20 cellular contexts compared by ENCODE assay signal in the genomic region with DNA sequence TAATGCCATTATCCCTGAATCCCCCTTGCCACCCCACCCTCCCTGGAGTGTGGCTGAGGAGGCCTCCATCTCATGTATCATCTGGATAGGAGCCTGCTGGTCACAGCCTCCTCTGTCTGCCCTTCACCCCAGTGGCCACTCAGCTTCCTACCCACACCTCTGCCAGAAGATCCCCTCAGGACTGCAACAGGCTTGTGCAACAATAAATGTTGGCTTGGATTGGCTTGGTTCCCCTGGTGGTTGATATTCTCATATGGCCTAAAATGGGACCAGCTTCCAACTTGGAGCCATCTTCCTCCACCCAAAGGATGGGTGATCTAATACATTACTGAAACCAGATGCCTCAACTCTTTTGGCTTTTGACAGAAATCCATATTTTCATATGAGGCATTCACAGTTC. TPM values are rescaled to one million over a fixed set of nuclear protein-coding genes. Genes with fewer than 3 reads are reported as not detected.
"Had no signal": no experiment of that assay in that cellular context is flagged by ENCODE, and none has a peak within 500 bp of the region (broad histone marks: within the 10 kb centered on the region; RNA-seq: fewer than 3 reads in every experiment).

No MANE protein-coding gene starts in this region.

- H3K36me3 Mint-ChIP-seq: memory B cell had no signal

- H3K27ac ChIP-seq: sigmoid colon, upper lobe of right lung had no signal

- H3K36me3 ChIP-seq: sigmoid colon, upper lobe of right lung had no signal

- H3K4me1 ChIP-seq: sigmoid colon had no signal

- H3K9me3 Mint-ChIP-seq: activated T-cell treated with anti-CD3 and anti-CD28 coated beads, Interleukin-2, amount 50 U/mL, for 4 hours; activated T-helper 2 cell treated with anti-CD3 and anti-CD28 coated beads, Interferon-gamma antibody, Interleukin-2, Interleukin-4, amounts not matched to agents 10 μg/mL and 5 μg/mL and 100 μg/mL, durations not matched to agents 14 hours and 24 hours and 36 hours; memory B cell; neural crest cell had no signal

- H3K4me3 Mint-ChIP-seq: activated T-cell treated with anti-CD3 and anti-CD28 coated beads, Interleukin-2, amount 50 U/mL, for 4 hours; memory B cell; neural crest cell had no signal

- H3K4me1 Mint-ChIP-seq: neural crest cell had no signal

- H3K27ac Mint-ChIP-seq: activated T-helper 2 cell treated with anti-CD3 and anti-CD28 coated beads, Interferon-gamma antibody, Interleukin-2, Interleukin-4, amounts not matched to agents 10 μg/mL and 5 μg/mL and 100 μg/mL, durations not matched to agents 14 hours and 24 hours and 36 hours; memory B cell had no signal

- H3K27me3 ChIP-seq: sigmoid colon, upper lobe of right lung had no signal

- ATAC-seq: activated T-cell treated with anti-CD3 and anti-CD28 coated beads, Interleukin-2, amount 50 U/mL, for 4 hours; left colon; upper lobe of right lung had no signal

- H3K9me3 ChIP-seq: sigmoid colon, SK-N-SH, upper lobe of right lung had no signal

- H3K4me3 ChIP-seq: sigmoid colon, smooth muscle cell, upper lobe of right lung had no signal

- DNase-seq: activated CD4-positive, alpha-beta T cell treated with anti-CD3 and anti-CD28 coated beads for 4 hours; activated CD4-positive, alpha-beta T cell treated with anti-CD3 and anti-CD28 coated beads, Interleukin-2, amount 50 U/mL, for 48 hours; activated CD4-positive, CD25-positive, alpha-beta regulatory T cell; activated CD8-positive, alpha-beta memory T cell treated with anti-CD3 and anti-CD28 coated beads, Interleukin-2, amount 50 U/mL, for 48 hours; activated naive CD4-positive, alpha-beta T cell; activated T-cell treated with anti-CD3 and anti-CD28 coated beads, Interleukin-2, amount 50 U/mL, for 4 hours; foreskin fibroblast; left colon; occipital lobe; sigmoid colon; SK-N-SH; stimulated activated CD4-positive, alpha-beta T cell treated with anti-CD3 and anti-CD28 coated beads, Interleukin-2, amount 100 ng/mL, for 48 hours; stimulated activated CD8-positive, alpha-beta memory T cell treated with anti-CD3 and anti-CD28 coated beads, Interleukin-4, amount 100 ng/mL, for 48 hours; stimulated activated naive CD4-positive, alpha-beta T cell treated with Interleukin-2 at 50 U/mL for 16 hours; upper lobe of right lung had no signal

RNA-seq across cellular contexts. Expression of gene VIPR1, which starts 34.9 kb away (rescaled TPM):
- total RNA-seq: myocyte had no signal
